Comparison of ENCODE assay signal across 1 cellular context in the genomic region with DNA sequence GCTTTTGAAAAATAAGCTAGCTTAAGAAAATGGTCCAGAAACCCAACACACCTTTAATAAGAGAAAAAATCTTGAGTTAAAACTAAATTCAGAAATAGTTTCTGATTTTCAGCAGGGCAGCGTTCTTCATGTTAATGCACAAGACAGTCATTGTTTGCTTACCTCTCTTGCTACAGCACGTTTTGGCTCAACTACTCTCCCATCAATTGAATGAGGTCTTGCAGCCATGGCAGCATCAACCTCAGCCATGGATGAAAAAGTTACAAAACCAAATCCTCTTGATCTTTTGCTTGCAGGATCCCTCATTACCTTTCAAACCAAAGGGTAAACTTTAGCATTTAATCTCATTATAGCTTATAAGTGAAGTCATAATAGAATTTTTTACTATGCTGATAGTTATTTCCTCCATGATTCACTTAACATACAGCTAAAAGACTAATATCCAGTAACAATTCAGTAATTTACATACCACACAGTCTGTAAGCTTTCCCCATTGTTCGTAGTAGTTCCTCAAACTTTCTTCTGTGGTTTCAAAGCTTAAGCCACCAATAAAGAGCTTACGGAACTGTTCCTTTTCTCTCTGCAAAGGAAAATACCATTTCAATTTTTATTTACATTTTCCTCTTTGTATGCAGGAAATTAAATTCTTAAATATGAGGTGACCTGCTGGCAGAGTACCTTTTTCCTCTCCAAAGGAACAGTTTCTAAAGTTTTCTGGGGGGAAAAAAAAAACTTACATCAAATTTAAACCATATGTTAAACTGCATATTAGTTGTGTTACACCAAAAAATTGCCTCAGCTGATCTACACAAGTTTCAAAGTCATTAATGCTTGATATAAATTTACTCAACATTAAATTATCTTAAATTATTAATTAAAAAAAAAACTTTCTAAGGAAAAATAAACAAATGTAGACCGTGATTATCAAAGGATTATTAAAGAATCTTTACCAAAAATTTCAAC.
TF ChIP-seq lines count a peak whose summit lies in the region.

No MANE protein-coding gene starts in this region.

TF ChIP-seq in GM23338, 12 proteins besides CTCF, POLR2A, EP300 and RAD21 (continued from another document):
- TF ChIP-seq, protein P1, sequence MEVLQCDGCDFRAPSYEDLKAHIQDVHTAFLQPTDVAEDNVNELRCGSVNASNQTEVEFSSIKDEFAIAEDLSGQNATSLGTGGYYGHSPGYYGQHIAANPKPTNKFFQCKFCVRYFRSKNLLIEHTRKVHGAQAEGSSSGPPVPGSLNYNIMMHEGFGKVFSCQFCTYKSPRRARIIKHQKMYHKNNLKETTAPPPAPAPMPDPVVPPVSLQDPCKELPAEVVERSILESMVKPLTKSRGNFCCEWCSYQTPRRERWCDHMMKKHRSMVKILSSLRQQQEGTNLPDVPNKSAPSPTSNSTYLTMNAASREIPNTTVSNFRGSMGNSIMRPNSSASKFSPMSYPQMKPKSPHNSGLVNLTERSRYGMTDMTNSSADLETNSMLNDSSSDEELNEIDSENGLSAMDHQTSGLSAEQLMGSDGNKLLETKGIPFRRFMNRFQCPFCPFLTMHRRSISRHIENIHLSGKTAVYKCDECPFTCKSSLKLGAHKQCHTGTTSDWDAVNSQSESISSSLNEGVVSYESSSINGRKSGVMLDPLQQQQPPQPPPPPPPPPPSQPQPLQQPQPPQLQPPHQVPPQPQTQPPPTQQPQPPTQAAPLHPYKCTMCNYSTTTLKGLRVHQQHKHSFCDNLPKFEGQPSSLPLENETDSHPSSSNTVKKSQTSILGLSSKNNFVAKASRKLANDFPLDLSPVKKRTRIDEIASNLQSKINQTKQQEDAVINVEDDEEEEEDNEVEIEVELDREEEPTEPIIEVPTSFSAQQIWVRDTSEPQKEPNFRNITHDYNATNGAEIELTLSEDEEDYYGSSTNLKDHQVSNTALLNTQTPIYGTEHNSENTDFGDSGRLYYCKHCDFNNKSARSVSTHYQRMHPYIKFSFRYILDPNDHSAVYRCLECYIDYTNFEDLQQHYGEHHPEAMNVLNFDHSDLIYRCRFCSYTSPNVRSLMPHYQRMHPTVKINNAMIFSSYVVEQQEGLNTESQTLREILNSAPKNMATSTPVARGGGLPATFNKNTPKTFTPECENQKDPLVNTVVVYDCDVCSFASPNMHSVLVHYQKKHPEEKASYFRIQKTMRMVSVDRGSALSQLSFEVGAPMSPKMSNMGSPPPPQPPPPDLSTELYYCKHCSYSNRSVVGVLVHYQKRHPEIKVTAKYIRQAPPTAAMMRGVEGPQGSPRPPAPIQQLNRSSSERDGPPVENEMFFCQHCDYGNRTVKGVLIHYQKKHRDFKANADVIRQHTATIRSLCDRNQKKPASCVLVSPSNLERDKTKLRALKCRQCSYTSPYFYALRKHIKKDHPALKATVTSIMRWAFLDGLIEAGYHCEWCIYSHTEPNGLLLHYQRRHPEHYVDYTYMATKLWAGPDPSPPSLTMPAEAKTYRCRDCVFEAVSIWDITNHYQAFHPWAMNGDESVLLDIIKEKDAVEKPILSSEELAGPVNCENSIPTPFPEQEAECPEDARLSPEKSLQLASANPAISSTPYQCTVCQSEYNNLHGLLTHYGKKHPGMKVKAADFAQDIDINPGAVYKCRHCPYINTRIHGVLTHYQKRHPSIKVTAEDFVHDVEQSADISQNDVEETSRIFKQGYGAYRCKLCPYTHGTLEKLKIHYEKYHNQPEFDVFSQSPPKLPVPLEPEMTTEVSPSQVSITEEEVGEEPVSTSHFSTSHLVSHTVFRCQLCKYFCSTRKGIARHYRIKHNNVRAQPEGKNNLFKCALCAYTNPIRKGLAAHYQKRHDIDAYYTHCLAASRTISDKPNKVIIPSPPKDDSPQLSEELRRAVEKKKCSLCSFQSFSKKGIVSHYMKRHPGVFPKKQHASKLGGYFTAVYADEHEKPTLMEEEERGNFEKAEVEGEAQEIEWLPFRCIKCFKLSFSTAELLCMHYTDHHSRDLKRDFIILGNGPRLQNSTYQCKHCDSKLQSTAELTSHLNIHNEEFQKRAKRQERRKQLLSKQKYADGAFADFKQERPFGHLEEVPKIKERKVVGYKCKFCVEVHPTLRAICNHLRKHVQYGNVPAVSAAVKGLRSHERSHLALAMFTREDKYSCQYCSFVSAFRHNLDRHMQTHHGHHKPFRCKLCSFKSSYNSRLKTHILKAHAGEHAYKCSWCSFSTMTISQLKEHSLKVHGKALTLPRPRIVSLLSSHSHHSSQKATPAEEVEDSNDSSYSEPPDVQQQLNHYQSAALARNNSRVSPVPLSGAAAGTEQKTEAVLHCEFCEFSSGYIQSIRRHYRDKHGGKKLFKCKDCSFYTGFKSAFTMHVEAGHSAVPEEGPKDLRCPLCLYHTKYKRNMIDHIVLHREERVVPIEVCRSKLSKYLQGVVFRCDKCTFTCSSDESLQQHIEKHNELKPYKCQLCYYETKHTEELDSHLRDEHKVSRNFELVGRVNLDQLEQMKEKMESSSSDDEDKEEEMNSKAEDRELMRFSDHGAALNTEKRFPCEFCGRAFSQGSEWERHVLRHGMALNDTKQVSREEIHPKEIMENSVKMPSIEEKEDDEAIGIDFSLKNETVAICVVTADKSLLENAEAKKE (CRISPR knock-in tag; IDR thresholded peaks at IDR 0.05): no peak
- TF ChIP-seq CREB1 (CRISPR knock-in tag; IDR thresholded peaks at IDR 0.05; ENCODE audit: low read depth) (no peak), EZH2phosphoT487 (IDR thresholded peaks at IDR 0.05; ENCODE audit: unreplicated experiment) (no peak)
TF ChIP-seq in GM23338: peak in this region for 0.
